In genomic region chr1:81414417-81415087, GRCh38 we compare ENCODE assay signal across 9 cellular contexts.
DNase-seq lines count a peak whose midpoint lies in the region; ATAC-seq and TF ChIP-seq lines count a peak whose summit lies in the region.
"Had no signal": no experiment of that assay in that cellular context is flagged by ENCODE, and none has a peak within 500 bp of the region (broad histone marks: within the 10 kb centered on the region; RNA-seq: fewer than 3 reads in every experiment).

No MANE protein-coding gene starts in this region.

- H3K27me3 Mint-ChIP-seq in CD14-positive monocyte (ENCODE audit: low read depth in 3 of 3) = no peaks in the 10 kb centered on the region
- H3K27me3 Mint-ChIP-seq: naive B cell had no signal

- H3K27me3 ChIP-seq in neutrophil = no peaks in the 10 kb centered on the region

- H3K4me2 ChIP-seq in OCI-LY7 (ENCODE audit: low read length) = no peak overlapping the region

- H3K36me3 ChIP-seq in OCI-LY7 (ENCODE audit: insufficient read depth, low read length) (no peaks in the 10 kb centered on the region), neutrophil (no peaks in the 10 kb centered on the region)

- H3K79me2 ChIP-seq in OCI-LY7 (ENCODE audit: insufficient read depth, low read depth, low read length) = no peaks in the 10 kb centered on the region

- ATAC-seq in GM18907 (IDR thresholded peaks at IDR 0.05; ENCODE audit: unreplicated experiment) = peak; percentile 80
- ATAC-seq in HG03045 (IDR thresholded peaks at IDR 0.05; ENCODE audit: unreplicated experiment) = peak; percentile 95
- no peak for ATAC-seq in GM18517 (IDR thresholded peaks at IDR 0.05; ENCODE audit: unreplicated experiment)

- TF ChIP-seq CTCF in CD14-positive monocyte (IDR thresholded peaks at IDR 0.05) = peak; percentile 64
- peak; percentile 55; the same call in 1 of the 2 replicates for TF ChIP-seq CTCF in OCI-LY7 (conservative IDR thresholded peaks at IDR 0.05; ENCODE audit: low read length)
- TF ChIP-seq CTCF in neutrophil (IDR thresholded peaks at IDR 0.05) = peak; percentile 85

- intact Hi-C loops in CD14-positive monocyte (cut with micrococcal nuclease) (no loop called here), OCI-LY7 (cut with micrococcal nuclease; ENCODE audit: unreplicated experiment) (no loop called here)

- H3K4me1 Mint-ChIP-seq in CD14-positive monocyte = peaks cover 5% of the 10 kb centered on the region
- H3K4me1 Mint-ChIP-seq: naive B cell had no signal

- BruUV-seq in OCI-LY7 (replicated peaks; lab: Mats Ljungman, UMichigan) = no TSS peak

- no peaks in the 10 kb centered on the region for H3K9me3 ChIP-seq in OCI-LY7 (ENCODE audit: low read length)
- H3K9me3 ChIP-seq in neutrophil = no peaks in the 10 kb centered on the region

- H3K27ac Mint-ChIP-seq in CD14-positive monocyte = no peak overlapping the region

- H3K36me3 Mint-ChIP-seq in CD14-positive monocyte = no peaks in the 10 kb centered on the region
- H3K36me3 Mint-ChIP-seq: naive B cell had no signal

- CTCF ChIA-PET in OCI-LY7 (lab: Charles Lee; ENCODE audit: unreplicated experiment) = no interaction called here

- POLR2A ChIA-PET in OCI-LY7 (lab: Charles Lee) = no interaction called here

- H3K27ac ChIP-seq in OCI-LY7 (ENCODE audit: low read depth, low read length, poor library complexity, severe bottlenecking) (no peak overlapping the region), neutrophil (no peak overlapping the region)

- H3K4me3 ChIP-seq in OCI-LY7 (ENCODE audit: low read depth, low read length, poor library complexity, severe bottlenecking) = no peak overlapping the region
- H3K4me3 ChIP-seq in neutrophil (ENCODE audit: low read depth in 1 of 2, low read length in 1 of 2) = no peak overlapping the region

- H3K9me3 Mint-ChIP-seq in CD14-positive monocyte = peaks cover 0 to 4% (median 0%) of the 10 kb centered on the region in 7 donors
- H3K9me3 Mint-ChIP-seq: naive B cell had no signal

- no peaks in the 10 kb centered on the region for H4K20me1 ChIP-seq in OCI-LY7 (ENCODE audit: insufficient read depth, low read length)

- no peaks in the 10 kb centered on the region for H3K9me2 ChIP-seq in OCI-LY7 (ENCODE audit: insufficient read depth, low read length)

- H2AFZ ChIP-seq in OCI-LY7 (ENCODE audit: low read length) = no peak overlapping the region

- DNase-seq in CD14-positive monocyte (ENCODE audit: low spot score) = no peak
- DNase-seq in OCI-LY7 (ENCODE audit: low spot score) = no peak
- peak; percentile 61 for DNase-seq in fibroblast of peridontal ligament (ENCODE audit: extremely low read depth)
- no peak for DNase-seq in SW 1271 (lab: John Stamatoyannopoulos, UW)
- DNase-seq: naive B cell had no signal

- peak overlapping the region in 1 of 2 donors; percentile 7 for H3K4me3 Mint-ChIP-seq in CD14-positive monocyte
- H3K4me3 Mint-ChIP-seq: naive B cell had no signal

- no peaks in the 10 kb centered on the region for H3K4me1 ChIP-seq in OCI-LY7 (ENCODE audit: insufficient read depth, low read length, poor library complexity, severe bottlenecking)
- no peaks in the 10 kb centered on the region for H3K4me1 ChIP-seq in neutrophil (ENCODE audit: control insufficient read depth in 1 of 2, insufficient read depth in 1 of 2, low read depth in 1 of 2, low read length in 1 of 2)
